In the genomic region with DNA sequence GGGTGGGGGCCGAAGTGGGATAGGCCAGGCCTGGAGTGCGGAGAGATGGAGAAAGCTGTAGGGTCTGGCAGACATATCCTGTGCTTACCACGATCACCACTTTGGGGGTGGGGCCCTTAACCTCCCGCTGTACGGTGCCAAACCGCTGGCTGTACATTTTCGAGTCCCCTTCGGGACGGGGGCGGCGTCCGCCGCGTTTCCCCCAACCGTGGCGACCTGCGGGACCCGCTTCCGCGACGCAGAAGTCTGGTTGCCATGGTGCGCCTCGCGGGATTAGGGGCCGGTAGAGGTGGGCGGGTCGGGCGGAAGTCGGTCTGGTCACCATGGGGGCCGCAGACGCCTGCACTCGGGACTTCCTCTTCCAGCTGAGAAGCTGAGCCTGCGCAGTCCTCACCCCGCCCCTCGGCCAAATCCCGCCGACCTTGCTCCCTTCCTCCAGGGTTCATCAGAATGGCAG, we compare ENCODE assay signal across 8 cellular contexts. TPM values are rescaled to one million over a fixed set of nuclear protein-coding genes. Genes with fewer than 3 reads are reported as not detected.
DNase-seq lines count a peak whose midpoint lies in the region; ATAC-seq lines count a peak whose summit lies in the region.

TSS of gene CFAP53 (minus strand) at position 248 of the 457 bp plus-strand sequence. CDS start at position 157, 91 bp downstream.

- DNase-seq in AML-193 (lab: John Stamatoyannopoulos, UW) (peak; percentile 82 to 83), NCI-H510A (lab: John Stamatoyannopoulos, UW) (peak; percentile 69), dedifferentiated amniotic fluid mesenchymal stem cell (ENCODE audit: extremely low spot score) (peak; percentile 81), left lobe of liver (ENCODE audit: low spot score) (peak; percentile 93)
- DNase-seq in activated CD4-positive, alpha-beta T cell treated with anti-CD3 and anti-CD28 coated beads for 4 hours = peak; percentile 72 to 76
- DNase-seq in stimulated activated CD4-positive, alpha-beta T cell treated with anti-CD3 and anti-CD28 coated beads, Interleukin-1b, Interleukin-23, amount 100 ng/mL, for 4 hours (ENCODE audit: low read depth in 2 of 2) = peak; percentile 57 to 76

- peak; percentile 66 for ATAC-seq in GM19035 (IDR thresholded peaks at IDR 0.05; ENCODE audit: unreplicated experiment)
- ATAC-seq in HG03342 (IDR thresholded peaks at IDR 0.05; ENCODE audit: unreplicated experiment) = peak; percentile 78
- ATAC-seq in left lobe of liver = peak; percentile 94

RNA-seq across cellular contexts. Expression of gene CFAP53, which starts in this region (rescaled TPM):
- 0.25 TPM for total RNA-seq in left lobe of liver

Comparison
In these comparisons a context has a peak if more than half of its experiments do, and no peak if none do; other contexts are left out.
1. Peak in every context shown above with its lines: DNase-seq and ATAC-seq.
2. Peak in DNase-seq and ATAC-seq in left lobe of liver; RNA of the gene not detected or under 1 TPM.